ENCODE assay signal across 1 cellular context in genomic region chr11:4664183-4664582, GRCh38.
TF ChIP-seq lines count a peak whose summit lies in the region.

No MANE protein-coding gene starts in this region.

TF ChIP-seq in K562, 482 proteins besides CTCF, POLR2A, EP300 and RAD21:
- TF ChIP-seq MEIS2 (IDR thresholded peaks at IDR 0.05; ENCODE audit: partially characterized antibody) (peak; percentile 28), ZNF583 (CRISPR knock-in tag; IDR thresholded peaks at IDR 0.05) (peak; percentile 70; the same call in 1 of the 2 replicates), RFX1 (IDR thresholded peaks at IDR 0.05) (no peak), PKNOX1 (IDR thresholded peaks at IDR 0.05) (no peak), GATA2 (CRISPR knock-in tag; IDR thresholded peaks at IDR 0.05) (no peak), ZNF395 (CRISPR knock-in tag; IDR thresholded peaks at IDR 0.05) (no peak), PBX2 (CRISPR knock-in tag; IDR thresholded peaks at IDR 0.05; ENCODE audit: low read depth) (no peak), PBX2 (tag; conservative IDR thresholded peaks at IDR 0.05; ENCODE audit: low read depth) (peak; percentile 52; the same call in 1 of the 2 replicates), NFATC3 (IDR thresholded peaks at IDR 0.05) (no peak), ZNF140 (CRISPR knock-in tag; IDR thresholded peaks at IDR 0.05) (no peak), BCOR (IDR thresholded peaks at IDR 0.05) (no peak), PHF8 (IDR thresholded peaks at IDR 0.05; ENCODE audit: borderline replicate concordance, low read length) (no peak), PHB (CRISPR knock-in tag; IDR thresholded peaks at IDR 0.05) (no peak), ZNF316 (IDR thresholded peaks at IDR 0.05) (no peak), LEF1 (IDR thresholded peaks at IDR 0.05) (no peak), E2F1 (CRISPR knock-in tag; IDR thresholded peaks at IDR 0.05) (no peak), BACH1 (tag; IDR thresholded peaks at IDR 0.05) (no peak), ZNF41 (CRISPR knock-in tag; conservative IDR thresholded peaks at IDR 0.05) (no peak), NFXL1 (CRISPR knock-in tag; IDR thresholded peaks at IDR 0.05) (no peak), DEAF1 (CRISPR knock-in tag; IDR thresholded peaks at IDR 0.05) (no peak), CBX3 (IDR thresholded peaks at IDR 0.05; ENCODE audit: borderline replicate concordance in 1 of 2, low read length in 2 of 2) (no peak), HOXB6 (CRISPR knock-in tag; IDR thresholded peaks at IDR 0.05; ENCODE audit: borderline replicate concordance) (no peak), CHAMP1 (IDR thresholded peaks at IDR 0.05) (no peak), KAT8 (IDR thresholded peaks at IDR 0.05; ENCODE audit: low read depth) (no peak), RBBP5 (IDR thresholded peaks at IDR 0.05; ENCODE audit: borderline replicate concordance, insufficient read depth, low read length, poor library complexity, severe bottlenecking) (no peak), ZSCAN29 (IDR thresholded peaks at IDR 0.05) (no peak), NFIX (CRISPR knock-in tag; IDR thresholded peaks at IDR 0.05; ENCODE audit: low read depth) (no peak), NRF1 (conservative IDR thresholded peaks at IDR 0.05 in 1 of 2, IDR thresholded peaks at IDR 0.05 in 1 of 2) (no peak)
